Comparison of ENCODE assay signal across 25 cellular contexts in genomic region chr2:142883526-142883925, GRCh38. TPM values are rescaled to one million over a fixed set of nuclear protein-coding genes. Genes with fewer than 3 reads are reported as not detected.
DNase-seq lines count a peak whose midpoint lies in the region; ATAC-seq, FAIRE-seq and TF ChIP-seq lines count a peak whose summit lies in the region.
"Had no signal": no experiment of that assay in that cellular context is flagged by ENCODE, and none has a peak within 500 bp of the region (broad histone marks: within the 10 kb centered on the region; RNA-seq: fewer than 3 reads in every experiment).

No MANE protein-coding gene starts in this region.

- H3K27me3 ChIP-seq in bronchial epithelial cell (ENCODE audit: control insufficient read depth, insufficient read depth, low read length): no peaks in the 10 kb centered on the region
- H3K27me3 ChIP-seq in trophoblast cell (ENCODE audit: insufficient read depth, low read length): no peaks in the 10 kb centered on the region
- H3K27me3 ChIP-seq: BE2C had no signal

- H3K14ac ChIP-seq in trophoblast cell (ENCODE audit: low read length): no peak overlapping the region

- no peak overlapping the region for H2BK5ac ChIP-seq in trophoblast cell (ENCODE audit: low read depth, low read length, poor library complexity)

- TF ChIP-seq POLR2A in A549 (IDR thresholded peaks at IDR 0.05; ENCODE audit: low read length): no peak

- H2AK5ac ChIP-seq in trophoblast cell (ENCODE audit: low read length): no peak overlapping the region

- no peak overlapping the region for H3K23ac ChIP-seq in trophoblast cell (ENCODE audit: low read length)

- POLR2A ChIA-PET in A549 (lab: Yijun Ruan, JAX): interaction anchor here (0.9 kb wide), 1 partner anchor 9 kb away, joined by 3 read pairs; no protein-coding TSS in a partner anchor

- no peak for TF ChIP-seq EP300 in A549 (IDR thresholded peaks at IDR 0.05)

- H3K79me2 ChIP-seq in trophoblast cell (ENCODE audit: control insufficient read depth, insufficient read depth, low read length, poor library complexity): no peaks in the 10 kb centered on the region

- H3K18ac ChIP-seq in trophoblast cell (ENCODE audit: low read length): no peak overlapping the region

- H3K36me3 ChIP-seq in bronchial epithelial cell (ENCODE audit: control insufficient read depth, insufficient read depth, low read length): peaks cover 1% of the 10 kb centered on the region
- H3K36me3 ChIP-seq in trophoblast cell (ENCODE audit: control insufficient read depth in 1 of 2, insufficient read depth in 2 of 2, low read length in 2 of 2): no peaks in the 10 kb centered on the region
- H3K36me3 ChIP-seq: BE2C had no signal

- H3K4ac ChIP-seq in trophoblast cell (ENCODE audit: low read depth, low read length): no peak overlapping the region

- TF ChIP-seq CTCF in A549 (IDR thresholded peaks at IDR 0.05) (no peak), bronchial epithelial cell (IDR thresholded peaks at IDR 0.05; ENCODE audit: insufficient read depth, low read length, severe bottlenecking) (no peak)

- no peak overlapping the region for H3K4me3 ChIP-seq in A549
- no peak overlapping the region for H3K4me3 ChIP-seq in bronchial epithelial cell (ENCODE audit: low read depth, low read length)
- no peak overlapping the region for H3K4me3 ChIP-seq in trophoblast cell (ENCODE audit: low read depth, low read length)

- H2AFZ ChIP-seq in trophoblast cell (ENCODE audit: insufficient read depth, low read length, poor library complexity): no peak overlapping the region

- H2BK120ac ChIP-seq in trophoblast cell (ENCODE audit: insufficient read depth, low read length, poor library complexity): no peak overlapping the region

- ATAC-seq in A549 (no peak), GM18511 (IDR thresholded peaks at IDR 0.05; ENCODE audit: unreplicated experiment) (peak; percentile 36), GM21717 (IDR thresholded peaks at IDR 0.05; ENCODE audit: unreplicated experiment) (peak; percentile 38)

- H3K4me1 ChIP-seq in A549: peaks cover 62% of the 10 kb centered on the region
- H3K4me1 ChIP-seq in trophoblast cell (ENCODE audit: control insufficient read depth in 1 of 2, insufficient read depth in 2 of 2, low read length in 2 of 2): peaks cover 0 to 2% of the 10 kb centered on the region in 2 experiments
- H3K4me1 ChIP-seq: BE2C had no signal

- H4K8ac ChIP-seq in trophoblast cell (ENCODE audit: low read depth, low read length): no peak overlapping the region

- CTCF ChIA-PET in A549 (lab: Yijun Ruan, JAX): interaction anchor here (0.6 to 0.7 kb wide), 2 partner anchors 16 to 192 kb away, joined by 3 read pairs; no protein-coding TSS in a partner anchor

- no peak overlapping the region for H4K12ac ChIP-seq in trophoblast cell (ENCODE audit: low read depth, low read length)

- no peak overlapping the region for H3K9ac ChIP-seq in trophoblast cell (ENCODE audit: low read length)

- H3K9me3 ChIP-seq in A549 (no peaks in the 10 kb centered on the region), trophoblast cell (ENCODE audit: insufficient read depth, low read depth, low read length) (no peaks in the 10 kb centered on the region)
- H3K9me3 ChIP-seq: BE2C had no signal

- DNase-seq in A549 (ENCODE audit: low read depth in 1 of 2, low spot score in 1 of 2) (no peak), bronchial epithelial cell (ENCODE audit: low read depth) (no peak), globus pallidus (ENCODE audit: low spot score) (no peak), NCI-H2107 treated with DMSO at 0.1 percent for 48 hours (lab: John Stamatoyannopoulos, UW; ENCODE audit: unreplicated experiment) (no peak), trophoblast cell (no peak), posterior cingulate gyrus (no peak)
- DNase-seq: 8988T; BE2C; Caco-2; CD4-positive, alpha-beta T cell; DMS53; EL; NCI-H1092 treated with DMSO at 0.1 percent for 48 hours; NCI-H146; NCI-H2029 treated with DMSO at 0.1 percent for 48 hours; NCI-H510A treated with DMSO at 0.1 percent for 48 hours; NCI-H774; OCI-M1; Right ventricle myocardium superior; SW 1271 had no signal

- intact Hi-C loops in posterior cingulate gyrus (cut with DNase I): no loop called here

- FAIRE-seq in A549 (lab: Jason Lieb, UNC): no peak
- FAIRE-seq in bronchial epithelial cell (lab: Jason Lieb, UNC): peak; percentile 70
- FAIRE-seq: GM12891, H54 had no signal

- no peak overlapping the region for H4K91ac ChIP-seq in trophoblast cell (ENCODE audit: low read depth, low read length)

- no peaks in the 10 kb centered on the region for H3K79me1 ChIP-seq in trophoblast cell (ENCODE audit: low read length)

- peak overlapping the region; percentile 55 for H3K4me2 ChIP-seq in A549
- H3K4me2 ChIP-seq in trophoblast cell (ENCODE audit: low read length): no peak overlapping the region

- no peak for TF ChIP-seq RAD21 in A549 (conservative IDR thresholded peaks at IDR 0.05 in 1 of 2, IDR thresholded peaks at IDR 0.05 in 1 of 2)

- no peak overlapping the region for H2BK12ac ChIP-seq in trophoblast cell (ENCODE audit: low read length)

- H3K27ac ChIP-seq in A549 (peak overlapping the region; percentile 16 to 70; a peak in 3 of 6 replicates), trophoblast cell (ENCODE audit: low read depth, low read length) (no peak overlapping the region)
- H3K27ac ChIP-seq: HL-60 had no signal

TF ChIP-seq in A549, 52 proteins besides CTCF, POLR2A, EP300 and RAD21:
- TF ChIP-seq ZNF302 (CRISPR knock-in tag; IDR thresholded peaks at IDR 0.05): no peak
- TF ChIP-seq FOSL2 (IDR thresholded peaks at IDR 0.05): no peak
- no peak for TF ChIP-seq FOSL2 (CRISPR knock-in tag; IDR thresholded peaks at IDR 0.05)
- TF ChIP-seq HEYL (CRISPR knock-in tag; IDR thresholded peaks at IDR 0.05): no peak
- TF ChIP-seq JUN (IDR thresholded peaks at IDR 0.05): no peak
- TF ChIP-seq CBX2 (IDR thresholded peaks at IDR 0.05; ENCODE audit: borderline replicate concordance, low read depth): no peak
- no peak for TF ChIP-seq EHF (CRISPR knock-in tag; IDR thresholded peaks at IDR 0.05)

RNA-seq across cellular contexts. Expression of gene KYNU, which starts 6.1 kb away (rescaled TPM):
- 310 and 324 TPM in 2 replicates for polyA plus RNA-seq in A549 (2011; rRNA removed)
- polyA plus RNA-seq in A549 (2012; cell fraction: cytosol; rRNA removed): 61.8 and 66.4 TPM in 2 replicates
- 27.2 and 41.7 TPM in 2 replicates for polyA plus RNA-seq in A549 (2012; cell fraction: nucleus; rRNA removed)
- 242 to 304 TPM (median 302 TPM) in 3 replicates for polyA plus RNA-seq in A549 (2017; fragmentation: RNase III; extraction: RNeasy Plus Mini Kit Qiagen cat#74134 plus additional on column Dnase treatment)
- polyA minus RNA-seq in A549 (2011; rRNA and poly(A)+ RNA removed): 117 and 131 TPM in 2 replicates
- 30.3 and 31.4 TPM in 2 replicates for total RNA-seq in bronchial epithelial cell
- 15.0 and 15.5 TPM in 2 replicates for polyA plus RNA-seq in trophoblast cell (2013)

Comparison
In these comparisons a context has a peak if more than half of its experiments do, and no peak if none do; other contexts are left out.
1. ATAC-seq: peak in GM18511 (single experiment) and GM21717 (single experiment); none in A549 (0 of 2).